In the genomic region with DNA sequence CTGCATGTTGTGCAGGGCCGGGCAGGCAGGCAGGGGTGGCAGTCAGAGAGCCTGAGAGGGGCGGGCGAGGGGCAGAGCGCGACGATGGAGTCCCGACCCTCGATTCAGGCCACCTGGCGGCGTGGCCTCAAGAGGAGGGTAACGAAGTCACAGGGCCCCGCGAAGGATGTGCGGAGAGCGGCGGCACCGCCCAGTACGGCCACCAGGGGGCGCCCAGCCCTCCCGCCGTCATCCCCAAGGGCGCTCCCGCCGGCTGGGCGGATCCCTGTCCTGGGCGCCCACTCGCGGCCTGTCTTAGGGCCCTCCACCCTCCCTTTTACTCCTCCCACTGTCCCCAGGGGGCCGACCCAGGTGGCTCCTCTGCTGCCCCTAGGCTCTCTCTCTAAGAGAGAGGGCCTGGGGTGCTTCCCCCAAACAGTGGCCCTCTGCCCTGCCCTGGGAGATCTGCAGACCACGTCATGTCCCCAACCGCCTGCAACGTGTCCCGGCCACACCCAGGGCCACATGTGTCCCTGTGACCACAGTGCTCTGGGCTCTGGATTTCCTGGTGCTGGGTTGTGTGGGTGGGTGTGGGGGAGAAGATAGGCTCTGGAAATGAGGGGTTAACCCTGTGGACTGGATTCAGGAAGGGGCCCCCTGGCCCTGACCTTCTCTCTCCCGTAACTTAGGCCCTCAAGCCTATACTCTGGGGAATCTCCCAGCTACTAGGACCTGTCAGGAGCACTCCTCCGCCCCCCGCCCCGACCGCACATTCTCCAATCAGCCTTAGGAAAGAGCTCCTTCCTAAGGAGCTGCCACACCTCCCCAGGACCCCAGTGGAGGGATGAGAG, we compare ENCODE assay signal across 1 cellular context.
TF ChIP-seq lines count a peak whose summit lies in the region.

No MANE protein-coding gene starts in this region.

TF ChIP-seq in K562, 482 proteins besides CTCF, POLR2A, EP300 and RAD21 (continued from another document):
- TF ChIP-seq, protein P1, sequence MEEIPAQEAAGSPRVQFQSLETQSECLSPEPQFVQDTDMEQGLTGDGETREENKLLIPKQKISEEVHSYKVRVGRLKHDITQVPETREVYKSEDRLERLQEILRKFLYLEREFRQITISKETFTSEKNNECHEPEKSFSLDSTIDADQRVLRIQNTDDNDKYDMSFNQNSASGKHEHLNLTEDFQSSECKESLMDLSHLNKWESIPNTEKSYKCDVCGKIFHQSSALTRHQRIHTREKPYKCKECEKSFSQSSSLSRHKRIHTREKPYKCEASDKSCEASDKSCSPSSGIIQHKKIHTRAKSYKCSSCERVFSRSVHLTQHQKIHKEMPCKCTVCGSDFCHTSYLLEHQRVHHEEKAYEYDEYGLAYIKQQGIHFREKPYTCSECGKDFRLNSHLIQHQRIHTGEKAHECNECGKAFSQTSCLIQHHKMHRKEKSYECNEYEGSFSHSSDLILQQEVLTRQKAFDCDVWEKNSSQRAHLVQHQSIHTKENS (CRISPR knock-in tag; IDR thresholded peaks at IDR 0.05): no peak
- TF ChIP-seq MYNN (IDR thresholded peaks at IDR 0.05) (no peak), MYNN (CRISPR knock-in tag; IDR thresholded peaks at IDR 0.05) (no peak), SMARCA5 (IDR thresholded peaks at IDR 0.05) (no peak), KAT8 (IDR thresholded peaks at IDR 0.05; ENCODE audit: low read depth) (no peak), CREB1 (IDR thresholded peaks at IDR 0.05) (peak; percentile 57; the same call in 1 of the 2 replicates), CREB1 (CRISPR knock-in tag; IDR thresholded peaks at IDR 0.05) (peak; percentile 89), ZNF589 (CRISPR knock-in tag; IDR thresholded peaks at IDR 0.05; ENCODE audit: low read depth) (peak; percentile 82), ZNF76 (CRISPR knock-in tag; IDR thresholded peaks at IDR 0.05; ENCODE audit: borderline replicate concordance) (peak; percentile 77; the same call in 1 of the 2 replicates), SIRT6 (IDR thresholded peaks at IDR 0.05; ENCODE audit: low read depth, low read length) (no peak), ZBTB1 (CRISPR knock-in tag; IDR thresholded peaks at IDR 0.05; ENCODE audit: borderline replicate concordance, low read depth) (no peak), ARID2 (IDR thresholded peaks at IDR 0.05) (peak; percentile 57), RBFOX2 (IDR thresholded peaks at IDR 0.05; ENCODE audit: low read depth, low read length) (peak; percentile 83)
- TF ChIP-seq, protein P2, sequence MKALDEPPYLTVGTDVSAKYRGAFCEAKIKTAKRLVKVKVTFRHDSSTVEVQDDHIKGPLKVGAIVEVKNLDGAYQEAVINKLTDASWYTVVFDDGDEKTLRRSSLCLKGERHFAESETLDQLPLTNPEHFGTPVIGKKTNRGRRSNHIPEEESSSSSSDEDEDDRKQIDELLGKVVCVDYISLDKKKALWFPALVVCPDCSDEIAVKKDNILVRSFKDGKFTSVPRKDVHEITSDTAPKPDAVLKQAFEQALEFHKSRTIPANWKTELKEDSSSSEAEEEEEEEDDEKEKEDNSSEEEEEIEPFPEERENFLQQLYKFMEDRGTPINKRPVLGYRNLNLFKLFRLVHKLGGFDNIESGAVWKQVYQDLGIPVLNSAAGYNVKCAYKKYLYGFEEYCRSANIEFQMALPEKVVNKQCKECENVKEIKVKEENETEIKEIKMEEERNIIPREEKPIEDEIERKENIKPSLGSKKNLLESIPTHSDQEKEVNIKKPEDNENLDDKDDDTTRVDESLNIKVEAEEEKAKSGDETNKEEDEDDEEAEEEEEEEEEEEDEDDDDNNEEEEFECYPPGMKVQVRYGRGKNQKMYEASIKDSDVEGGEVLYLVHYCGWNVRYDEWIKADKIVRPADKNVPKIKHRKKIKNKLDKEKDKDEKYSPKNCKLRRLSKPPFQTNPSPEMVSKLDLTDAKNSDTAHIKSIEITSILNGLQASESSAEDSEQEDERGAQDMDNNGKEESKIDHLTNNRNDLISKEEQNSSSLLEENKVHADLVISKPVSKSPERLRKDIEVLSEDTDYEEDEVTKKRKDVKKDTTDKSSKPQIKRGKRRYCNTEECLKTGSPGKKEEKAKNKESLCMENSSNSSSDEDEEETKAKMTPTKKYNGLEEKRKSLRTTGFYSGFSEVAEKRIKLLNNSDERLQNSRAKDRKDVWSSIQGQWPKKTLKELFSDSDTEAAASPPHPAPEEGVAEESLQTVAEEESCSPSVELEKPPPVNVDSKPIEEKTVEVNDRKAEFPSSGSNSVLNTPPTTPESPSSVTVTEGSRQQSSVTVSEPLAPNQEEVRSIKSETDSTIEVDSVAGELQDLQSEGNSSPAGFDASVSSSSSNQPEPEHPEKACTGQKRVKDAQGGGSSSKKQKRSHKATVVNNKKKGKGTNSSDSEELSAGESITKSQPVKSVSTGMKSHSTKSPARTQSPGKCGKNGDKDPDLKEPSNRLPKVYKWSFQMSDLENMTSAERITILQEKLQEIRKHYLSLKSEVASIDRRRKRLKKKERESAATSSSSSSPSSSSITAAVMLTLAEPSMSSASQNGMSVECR (CRISPR knock-in tag; IDR thresholded peaks at IDR 0.05): no peak
- TF ChIP-seq, protein P3, sequence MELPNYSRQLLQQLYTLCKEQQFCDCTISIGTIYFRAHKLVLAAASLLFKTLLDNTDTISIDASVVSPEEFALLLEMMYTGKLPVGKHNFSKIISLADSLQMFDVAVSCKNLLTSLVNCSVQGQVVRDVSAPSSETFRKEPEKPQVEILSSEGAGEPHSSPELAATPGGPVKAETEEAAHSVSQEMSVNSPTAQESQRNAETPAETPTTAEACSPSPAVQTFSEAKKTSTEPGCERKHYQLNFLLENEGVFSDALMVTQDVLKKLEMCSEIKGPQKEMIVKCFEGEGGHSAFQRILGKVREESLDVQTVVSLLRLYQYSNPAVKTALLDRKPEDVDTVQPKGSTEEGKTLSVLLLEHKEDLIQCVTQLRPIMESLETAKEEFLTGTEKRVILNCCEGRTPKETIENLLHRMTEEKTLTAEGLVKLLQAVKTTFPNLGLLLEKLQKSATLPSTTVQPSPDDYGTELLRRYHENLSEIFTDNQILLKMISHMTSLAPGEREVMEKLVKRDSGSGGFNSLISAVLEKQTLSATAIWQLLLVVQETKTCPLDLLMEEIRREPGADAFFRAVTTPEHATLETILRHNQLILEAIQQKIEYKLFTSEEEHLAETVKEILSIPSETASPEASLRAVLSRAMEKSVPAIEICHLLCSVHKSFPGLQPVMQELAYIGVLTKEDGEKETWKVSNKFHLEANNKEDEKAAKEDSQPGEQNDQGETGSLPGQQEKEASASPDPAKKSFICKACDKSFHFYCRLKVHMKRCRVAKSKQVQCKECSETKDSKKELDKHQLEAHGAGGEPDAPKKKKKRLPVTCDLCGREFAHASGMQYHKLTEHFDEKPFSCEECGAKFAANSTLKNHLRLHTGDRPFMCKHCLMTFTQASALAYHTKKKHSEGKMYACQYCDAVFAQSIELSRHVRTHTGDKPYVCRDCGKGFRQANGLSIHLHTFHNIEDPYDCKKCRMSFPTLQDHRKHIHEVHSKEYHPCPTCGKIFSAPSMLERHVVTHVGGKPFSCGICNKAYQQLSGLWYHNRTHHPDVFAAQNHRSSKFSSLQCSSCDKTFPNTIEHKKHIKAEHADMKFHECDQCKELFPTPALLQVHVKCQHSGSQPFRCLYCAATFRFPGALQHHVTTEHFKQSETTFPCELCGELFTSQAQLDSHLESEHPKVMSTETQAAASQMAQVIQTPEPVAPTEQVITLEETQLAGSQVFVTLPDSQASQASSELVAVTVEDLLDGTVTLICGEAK (IDR thresholded peaks at IDR 0.05): no peak
- TF ChIP-seq, protein P3 (CRISPR knock-in tag; IDR thresholded peaks at IDR 0.05): no peak
- TF ChIP-seq, protein P4, sequence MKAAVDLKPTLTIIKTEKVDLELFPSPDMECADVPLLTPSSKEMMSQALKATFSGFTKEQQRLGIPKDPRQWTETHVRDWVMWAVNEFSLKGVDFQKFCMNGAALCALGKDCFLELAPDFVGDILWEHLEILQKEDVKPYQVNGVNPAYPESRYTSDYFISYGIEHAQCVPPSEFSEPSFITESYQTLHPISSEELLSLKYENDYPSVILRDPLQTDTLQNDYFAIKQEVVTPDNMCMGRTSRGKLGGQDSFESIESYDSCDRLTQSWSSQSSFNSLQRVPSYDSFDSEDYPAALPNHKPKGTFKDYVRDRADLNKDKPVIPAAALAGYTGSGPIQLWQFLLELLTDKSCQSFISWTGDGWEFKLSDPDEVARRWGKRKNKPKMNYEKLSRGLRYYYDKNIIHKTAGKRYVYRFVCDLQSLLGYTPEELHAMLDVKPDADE (conservative IDR thresholded peaks at IDR 0.05; ENCODE audit: control insufficient read depth, low read depth, low read length): peak; percentile 58
- TF ChIP-seq, protein P5, sequence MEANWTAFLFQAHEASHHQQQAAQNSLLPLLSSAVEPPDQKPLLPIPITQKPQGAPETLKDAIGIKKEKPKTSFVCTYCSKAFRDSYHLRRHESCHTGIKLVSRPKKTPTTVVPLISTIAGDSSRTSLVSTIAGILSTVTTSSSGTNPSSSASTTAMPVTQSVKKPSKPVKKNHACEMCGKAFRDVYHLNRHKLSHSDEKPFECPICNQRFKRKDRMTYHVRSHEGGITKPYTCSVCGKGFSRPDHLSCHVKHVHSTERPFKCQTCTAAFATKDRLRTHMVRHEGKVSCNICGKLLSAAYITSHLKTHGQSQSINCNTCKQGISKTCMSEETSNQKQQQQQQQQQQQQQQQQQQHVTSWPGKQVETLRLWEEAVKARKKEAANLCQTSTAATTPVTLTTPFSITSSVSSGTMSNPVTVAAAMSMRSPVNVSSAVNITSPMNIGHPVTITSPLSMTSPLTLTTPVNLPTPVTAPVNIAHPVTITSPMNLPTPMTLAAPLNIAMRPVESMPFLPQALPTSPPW (CRISPR knock-in tag; IDR thresholded peaks at IDR 0.05): peak; percentile 75
- TF ChIP-seq, protein P6, sequence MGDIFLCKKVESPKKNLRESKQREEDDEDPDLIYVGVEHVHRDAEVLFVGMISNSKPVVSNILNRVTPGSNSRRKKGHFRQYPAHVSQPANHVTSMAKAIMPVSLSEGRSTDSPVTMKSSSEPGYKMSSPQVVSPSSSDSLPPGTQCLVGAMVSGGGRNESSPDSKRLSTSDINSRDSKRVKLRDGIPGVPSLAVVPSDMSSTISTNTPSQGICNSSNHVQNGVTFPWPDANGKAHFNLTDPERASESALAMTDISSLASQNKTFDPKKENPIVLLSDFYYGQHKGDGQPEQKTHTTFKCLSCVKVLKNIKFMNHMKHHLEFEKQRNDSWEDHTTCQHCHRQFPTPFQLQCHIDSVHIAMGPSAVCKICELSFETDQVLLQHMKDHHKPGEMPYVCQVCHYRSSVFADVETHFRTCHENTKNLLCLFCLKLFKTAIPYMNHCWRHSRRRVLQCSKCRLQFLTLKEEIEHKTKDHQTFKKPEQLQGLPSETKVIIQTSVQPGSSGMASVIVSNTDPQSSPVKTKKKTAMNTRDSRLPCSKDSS (IDR thresholded peaks at IDR 0.05; ENCODE audit: low read depth, partially characterized antibody): no peak
